ENCODE assay signal across 8 cellular contexts in the genomic region with DNA sequence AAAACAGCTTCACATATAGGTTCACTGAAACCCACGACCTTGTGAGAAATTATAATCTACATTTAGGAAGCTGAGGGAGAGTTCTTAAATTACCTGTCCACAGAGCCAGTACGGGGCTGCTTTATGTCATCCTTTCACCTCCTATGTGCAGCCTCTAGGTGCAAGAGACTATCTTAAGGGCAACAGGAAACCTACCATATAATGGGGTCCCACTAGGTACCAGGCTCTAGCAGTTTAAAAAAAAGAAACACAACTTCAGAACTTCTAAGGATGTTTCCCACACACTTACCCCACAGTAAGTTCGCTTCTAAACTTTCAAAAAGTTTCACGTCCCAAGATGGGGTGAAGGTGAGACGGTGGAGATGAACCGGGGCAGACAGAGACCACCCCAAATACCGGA. TPM values are rescaled to one million over a fixed set of nuclear protein-coding genes. Genes with fewer than 3 reads are reported as not detected.
DNase-seq lines count a peak whose midpoint lies in the region; ATAC-seq and TF ChIP-seq lines count a peak whose summit lies in the region.

No MANE protein-coding gene starts in this region.

- peaks cover 0 to 2% (median 0%) of the 10 kb centered on the region in 7 donors for H3K9me3 Mint-ChIP-seq in CD14-positive monocyte

- DNase-seq in CD14-positive monocyte (ENCODE audit: low spot score) (no peak), cardiac muscle cell (ENCODE audit: low read depth in 1 of 2, low spot score in 1 of 2) (no peak), smooth muscle cell (lab: John Stamatoyannopoulos, UW; ENCODE audit: unreplicated experiment) (no peak), kidney glomerular epithelial cell (lab: John Stamatoyannopoulos, UW) (no peak), caudate nucleus (lab: John Stamatoyannopoulos, UW) (no peak), 8988T (no peak)

- H3K9me3 ChIP-seq in OCI-LY3 (ENCODE audit: insufficient read depth, low read length) (no peaks in the 10 kb centered on the region), cardiac muscle cell (ENCODE audit: low read depth) (no peaks in the 10 kb centered on the region), smooth muscle cell (replicated peaks; ENCODE audit: low read depth) (no peaks in the 10 kb centered on the region)

- peak; percentile 28 for ATAC-seq in GM21529 (IDR thresholded peaks at IDR 0.05; ENCODE audit: unreplicated experiment)

- H3K4me2 ChIP-seq in OCI-LY3 (ENCODE audit: low read length) (peak overlapping the region; percentile 89), smooth muscle cell (peak overlapping the region; percentile 88)

- no peaks in the 10 kb centered on the region for H3K36me3 ChIP-seq in OCI-LY3 (replicated peaks; ENCODE audit: low read depth, low read length)
- H3K36me3 ChIP-seq in cardiac muscle cell = no peaks in the 10 kb centered on the region
- H3K36me3 ChIP-seq in smooth muscle cell (ENCODE audit: low read depth) = no peaks in the 10 kb centered on the region

- peaks cover 9% of the 10 kb centered on the region for H3K4me1 Mint-ChIP-seq in CD14-positive monocyte

- peaks cover 15 to 22% (median 18%) of the 10 kb centered on the region in 3 donors for H3K27me3 Mint-ChIP-seq in CD14-positive monocyte (ENCODE audit: low read depth in 3 of 3)

- H3K36me3 Mint-ChIP-seq in CD14-positive monocyte = no peaks in the 10 kb centered on the region

- intact Hi-C loops in CD14-positive monocyte (cut with micrococcal nuclease) = no loop called here

- no peaks in the 10 kb centered on the region for H3F3A ChIP-seq in smooth muscle cell (ENCODE audit: low read depth)

- peaks cover 31% of the 10 kb centered on the region for H3K79me2 ChIP-seq in OCI-LY3 (ENCODE audit: low read length)
- H3K79me2 ChIP-seq in smooth muscle cell (ENCODE audit: low read depth) = no peaks in the 10 kb centered on the region

- H3K27ac Mint-ChIP-seq in CD14-positive monocyte = no peak overlapping the region

- peak overlapping the region; percentile 91 for H3K4me3 ChIP-seq in OCI-LY3 (ENCODE audit: low read length)
- H3K4me3 ChIP-seq in cardiac muscle cell = peak overlapping the region; percentile 77
- H3K4me3 ChIP-seq in smooth muscle cell = peak overlapping the region; percentile 53

- no peaks in the 10 kb centered on the region for H3K27me3 ChIP-seq in OCI-LY3 (ENCODE audit: low read depth, low read length)
- H3K27me3 ChIP-seq in cardiac muscle cell = no peaks in the 10 kb centered on the region
- H3K27me3 ChIP-seq in smooth muscle cell (ENCODE audit: low read depth) = peaks cover 26% of the 10 kb centered on the region

- TF ChIP-seq CTCF in CD14-positive monocyte (IDR thresholded peaks at IDR 0.05) (no peak), OCI-LY3 (IDR thresholded peaks at IDR 0.05; ENCODE audit: low read depth, low read length) (no peak), cardiac muscle cell (IDR thresholded peaks at IDR 0.05; ENCODE audit: low read depth, low read length) (no peak), smooth muscle cell (IDR thresholded peaks at IDR 0.05; ENCODE audit: borderline replicate concordance, insufficient read depth, poor library complexity, severe bottlenecking) (no peak)

- no peak overlapping the region for H3K27ac ChIP-seq in OCI-LY3 (ENCODE audit: low read length)
- no peak overlapping the region for H3K27ac ChIP-seq in cardiac muscle cell
- H3K27ac ChIP-seq in smooth muscle cell (ENCODE audit: low read depth) = no peak overlapping the region
- no peak overlapping the region for H3K27ac ChIP-seq in caudate nucleus (ENCODE audit: low read depth, low read length)

- H3K4me3 Mint-ChIP-seq in CD14-positive monocyte = peak overlapping the region; percentile 54 to 84

- H3K4me1 ChIP-seq in OCI-LY3 (ENCODE audit: low read length) = peaks cover 17% of the 10 kb centered on the region
- peaks cover 4% of the 10 kb centered on the region for H3K4me1 ChIP-seq in cardiac muscle cell (ENCODE audit: low read depth)
- H3K4me1 ChIP-seq in smooth muscle cell (ENCODE audit: low read depth) = peaks cover 5% of the 10 kb centered on the region

- peak overlapping the region; percentile 88 for H2AFZ ChIP-seq in OCI-LY3 (ENCODE audit: low read depth, low read length)
- no peak overlapping the region for H2AFZ ChIP-seq in smooth muscle cell (ENCODE audit: low read depth)

- 23% methylated on average over 7 of the region's 7 CpGs for WGBS in smooth muscle cell (ENCODE audit: low lambda C conversion rate)

- H3K9ac ChIP-seq in OCI-LY3 (ENCODE audit: low read length) (peak overlapping the region; percentile 95), smooth muscle cell (ENCODE audit: low read depth) (no peak overlapping the region)

- H4K20me1 ChIP-seq in OCI-LY3 (ENCODE audit: insufficient read depth, low read length) (no peaks in the 10 kb centered on the region), smooth muscle cell (ENCODE audit: low read depth) (no peaks in the 10 kb centered on the region)

RNA-seq across cellular contexts. Expression of gene STK33, which starts 0.6 kb away (rescaled TPM):
- polyA plus RNA-seq in CD14-positive monocyte = not detected
- total RNA-seq in cardiac muscle cell = 10.3 and 18.0 TPM in 2 replicates
- polyA plus RNA-seq in cardiac muscle cell = 21.5 and 26.0 TPM in 2 replicates
- total RNA-seq in smooth muscle cell = 0.45 and 2.9 TPM in 2 replicates
- 0.48 and 1.2 TPM in 2 replicates for polyA plus RNA-seq in smooth muscle cell

Comparison
In these comparisons a context has a peak if more than half of its experiments do, and no peak if none do; other contexts are left out.
1. RNA of gene STK33, which starts 0.6 kb away (polyA plus RNA-seq): 21.5 to 26.0 TPM in cardiac muscle cell; 0.48 to 1.2 TPM in smooth muscle cell and not detected in CD14-positive monocyte; every median in the first group is over 10 times any median in the second.
2. Peak in every context shown above with its lines, with median percentiles within 50 percentile points of each other: H3K4me3 ChIP-seq.